Comparison of ENCODE assay signal across 10 cellular contexts in the genomic region with DNA sequence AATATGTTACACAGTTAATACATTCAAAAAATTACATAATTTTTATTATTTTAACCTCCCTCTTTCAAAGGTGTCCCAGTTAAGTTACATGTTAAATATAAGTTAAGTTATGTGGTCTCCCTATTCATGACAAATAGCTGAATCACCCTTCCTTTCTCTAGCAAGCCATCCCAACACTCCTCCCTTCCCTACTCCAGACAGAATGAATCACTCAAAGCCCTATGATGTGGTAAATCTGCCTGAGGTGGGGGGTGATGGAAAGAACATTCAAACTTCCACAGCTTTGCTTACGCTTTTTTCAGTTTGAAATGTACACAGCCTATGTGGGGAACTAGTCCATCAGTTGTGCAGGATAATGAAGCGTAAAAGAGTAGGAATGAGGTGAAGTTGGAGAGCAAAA.
DNase-seq lines count a peak whose midpoint lies in the region; ATAC-seq, FAIRE-seq and TF ChIP-seq lines count a peak whose summit lies in the region.
"Had no signal": no experiment of that assay in that cellular context is flagged by ENCODE, and none has a peak within 500 bp of the region (broad histone marks: within the 10 kb centered on the region; RNA-seq: fewer than 3 reads in every experiment).

No MANE protein-coding gene starts in this region.

- H3K79me2 ChIP-seq in keratinocyte (ENCODE audit: control insufficient read depth, insufficient read depth, low read length), result no peaks in the 10 kb centered on the region

- WGBS in sigmoid colon, 2 donors, result 92 to 93% methylated on average over 2 of the region's 2 CpGs

- CTCF ChIA-PET in activated naive CD4-positive, alpha-beta T cell treated with anti-CD3 and anti-CD28 coated beads for 36 hours (lab: Charles Lee), result interaction anchor here (1.5 kb wide), 1 partner anchor 231 kb away, joined by 4 read pairs; no protein-coding TSS in a partner anchor

- DNase-seq in AG20443 (ENCODE audit: low spot score), result peak; percentile 81
- DNase-seq in LHCN-M2 (ENCODE audit: low read depth), result peak; percentile 96
- peak; percentile 94 for DNase-seq in astrocyte of the hippocampus (ENCODE audit: low read depth, low spot score)
- peak; percentile 62 for DNase-seq in keratinocyte (ENCODE audit: low read depth, low spot score)
- DNase-seq in activated naive CD4-positive, alpha-beta T cell treated with anti-CD3 and anti-CD28 coated beads for 36 hours, result no peak
- no peak for DNase-seq in sigmoid colon
- DNase-seq: activated CD4-positive, alpha-beta T cell treated with anti-CD3 and anti-CD28 coated beads for 48 hours; posterior cingulate gyrus had no signal

- no peak overlapping the region for H2AFZ ChIP-seq in keratinocyte (ENCODE audit: control insufficient read depth, low read length)

- TF ChIP-seq CTCF in keratinocyte (optimal IDR thresholded peaks at IDR 0.05 in 1 of 3, IDR thresholded peaks at IDR 0.05 in 1 of 3, conservative IDR thresholded peaks at IDR 0.05 in 1 of 3; ENCODE audit: extremely low read depth in 1 of 3, insufficient read depth in 2 of 3, low read length in 3 of 3) (no peak), sigmoid colon (IDR thresholded peaks at IDR 0.05) (no peak)

- no peaks in the 10 kb centered on the region for H3K9me1 ChIP-seq in keratinocyte (ENCODE audit: control insufficient read depth, extremely low read depth, insufficient read depth, low read length)

- H4K20me1 ChIP-seq in keratinocyte (ENCODE audit: control insufficient read depth, extremely low read depth, insufficient read depth, low read length), result no peaks in the 10 kb centered on the region

- H3K36me3 ChIP-seq in keratinocyte (ENCODE audit: control insufficient read depth in 2 of 2, extremely low read depth in 1 of 2, insufficient read depth in 2 of 2, low read length in 2 of 2) (no peaks in the 10 kb centered on the region), sigmoid colon (no peaks in the 10 kb centered on the region)

- dilution Hi-C loops in keratinocyte (cut with MboI; ENCODE audit: extremely low pct_ligation_motif_present, low sequenced_read_pairs), result no loop called here

- no peaks in the 10 kb centered on the region for H3K9me3 Mint-ChIP-seq in activated naive CD4-positive, alpha-beta T cell treated with anti-CD3 and anti-CD28 coated beads for 36 hours

- no peak for TF ChIP-seq POLR2A in sigmoid colon (IDR thresholded peaks at IDR 0.05)

- TF ChIP-seq EP300 in sigmoid colon (IDR thresholded peaks at IDR 0.05), result no peak

- intact Hi-C loops in activated naive CD4-positive, alpha-beta T cell treated with anti-CD3 and anti-CD28 coated beads for 36 hours (cut with micrococcal nuclease), result loop anchor here (5.0 to 10.0 kb wide), 3 partner anchors 162 to 308 kb away; no protein-coding TSS in a partner anchor
- intact Hi-C loops in sigmoid colon (cut with DNase I), result no loop called here

- H3K36me3 Mint-ChIP-seq in activated naive CD4-positive, alpha-beta T cell treated with anti-CD3 and anti-CD28 coated beads for 36 hours (ENCODE audit: low read depth), result no peaks in the 10 kb centered on the region

- peaks cover 28% of the 10 kb centered on the region for H3K4me1 ChIP-seq in keratinocyte (ENCODE audit: control insufficient read depth, extremely low read depth, insufficient read depth, low read length)
- peaks cover 0 to 19% (median 12%) of the 10 kb centered on the region in 4 donors for H3K4me1 ChIP-seq in sigmoid colon

- H3K4me2 ChIP-seq in keratinocyte (ENCODE audit: control insufficient read depth, extremely low read depth, insufficient read depth, low read depth, low read length), result peak overlapping the region; percentile 60

- FAIRE-seq in keratinocyte (lab: Jason Lieb, UNC), result peak; percentile 91

- H3K9ac ChIP-seq in keratinocyte (ENCODE audit: control insufficient read depth, extremely low read depth, insufficient read depth, low read length), result no peak overlapping the region

- no peak for ATAC-seq in GM21786 (IDR thresholded peaks at IDR 0.05; ENCODE audit: unreplicated experiment)
- no peak for ATAC-seq in HG02970 (IDR thresholded peaks at IDR 0.05; ENCODE audit: low FRiP score, unreplicated experiment)

- H3K27me3 Mint-ChIP-seq in activated naive CD4-positive, alpha-beta T cell treated with anti-CD3 and anti-CD28 coated beads for 36 hours (ENCODE audit: low read depth), result no peaks in the 10 kb centered on the region

- no peak overlapping the region for H3K4me3 Mint-ChIP-seq in activated naive CD4-positive, alpha-beta T cell treated with anti-CD3 and anti-CD28 coated beads for 36 hours

- peak overlapping the region in 1 of 3 experiments; percentile 21 for H3K4me3 ChIP-seq in keratinocyte (ENCODE audit: control insufficient read depth in 2 of 3, extremely low read depth in 1 of 3, insufficient read depth in 2 of 3, low read depth in 1 of 3, low read length in 3 of 3)
- H3K4me3 ChIP-seq in sigmoid colon, result no peak overlapping the region

- H3K27ac ChIP-seq in keratinocyte (ENCODE audit: control insufficient read depth, insufficient read depth, low read length), result no peak overlapping the region
- H3K27ac ChIP-seq in sigmoid colon, result no peak overlapping the region

- H3K9me3 ChIP-seq in keratinocyte (ENCODE audit: control insufficient read depth, low read depth, low read length) (no peaks in the 10 kb centered on the region), sigmoid colon (no peaks in the 10 kb centered on the region)

- no peaks in the 10 kb centered on the region for H3K4me1 Mint-ChIP-seq in activated naive CD4-positive, alpha-beta T cell treated with anti-CD3 and anti-CD28 coated beads for 36 hours (ENCODE audit: low read depth)

- H3K27ac Mint-ChIP-seq in activated naive CD4-positive, alpha-beta T cell treated with anti-CD3 and anti-CD28 coated beads for 36 hours, result no peak overlapping the region

- H3K27me3 ChIP-seq in keratinocyte (ENCODE audit: control insufficient read depth, extremely low read depth, insufficient read depth, low read length), result no peaks in the 10 kb centered on the region
- H3K27me3 ChIP-seq in sigmoid colon, result no peaks in the 10 kb centered on the region

Comparison
In these comparisons a context has a peak if more than half of its experiments do, and no peak if none do; other contexts are left out.
1. DNase-seq: peak in AG20443 (single experiment), LHCN-M2 (single experiment), astrocyte of the hippocampus (single experiment) and keratinocyte (single experiment); none in activated naive CD4-positive, alpha-beta T cell treated with anti-CD3 and anti-CD28 coated beads for 36 hours (single experiment) and sigmoid colon (single experiment).